1 cellular context compared by ENCODE assay signal in genomic region chr3:184230081-184230602, GRCh38.
A peak's percentile ranks its signal among the peaks of the same experiment; 100 is the strongest.
TF ChIP-seq lines count a peak whose summit lies in the region.

No MANE protein-coding gene starts in this region.

TF ChIP-seq in GM12878, 131 proteins besides CTCF, POLR2A, EP300 and RAD21:
- TF ChIP-seq RCOR1 (conservative IDR thresholded peaks at IDR 0.05; ENCODE audit: low read depth, low read length) (no peak), TCF3 (IDR thresholded peaks at IDR 0.05; ENCODE audit: borderline replicate concordance, insufficient read depth, low read depth, low read length) (no peak), BHLHE40 (IDR thresholded peaks at IDR 0.05; ENCODE audit: borderline replicate concordance in 1 of 2, low read depth in 2 of 2, low read length in 1 of 2) (peak in 1 of 2 experiments; percentile 35; a peak in 1 of 4 replicates), BRCA1 (IDR thresholded peaks at IDR 0.05; ENCODE audit: low read depth, low read length) (no peak), SUZ12 (IDR thresholded peaks at IDR 0.05; ENCODE audit: unreplicated experiment) (peak; percentile 34), STAT3 (IDR thresholded peaks at IDR 0.05; ENCODE audit: low read depth, low read length) (no peak), LARP7 (IDR thresholded peaks at IDR 0.05) (0 out of 2 replicates have a peak, but pooled peaks have one; percentile 15), ZNF274 (IDR thresholded peaks at IDR 0.05; ENCODE audit: insufficient read depth, insufficient read length) (no peak), NFXL1 (IDR thresholded peaks at IDR 0.05; ENCODE audit: borderline replicate concordance) (no peak), ZNF24 (IDR thresholded peaks at IDR 0.05) (no peak), EGR1 (IDR thresholded peaks at IDR 0.05; ENCODE audit: borderline replicate concordance in 1 of 2, low read depth in 2 of 2, low read length in 2 of 2) (no peak)
- TF ChIP-seq, protein P1, sequence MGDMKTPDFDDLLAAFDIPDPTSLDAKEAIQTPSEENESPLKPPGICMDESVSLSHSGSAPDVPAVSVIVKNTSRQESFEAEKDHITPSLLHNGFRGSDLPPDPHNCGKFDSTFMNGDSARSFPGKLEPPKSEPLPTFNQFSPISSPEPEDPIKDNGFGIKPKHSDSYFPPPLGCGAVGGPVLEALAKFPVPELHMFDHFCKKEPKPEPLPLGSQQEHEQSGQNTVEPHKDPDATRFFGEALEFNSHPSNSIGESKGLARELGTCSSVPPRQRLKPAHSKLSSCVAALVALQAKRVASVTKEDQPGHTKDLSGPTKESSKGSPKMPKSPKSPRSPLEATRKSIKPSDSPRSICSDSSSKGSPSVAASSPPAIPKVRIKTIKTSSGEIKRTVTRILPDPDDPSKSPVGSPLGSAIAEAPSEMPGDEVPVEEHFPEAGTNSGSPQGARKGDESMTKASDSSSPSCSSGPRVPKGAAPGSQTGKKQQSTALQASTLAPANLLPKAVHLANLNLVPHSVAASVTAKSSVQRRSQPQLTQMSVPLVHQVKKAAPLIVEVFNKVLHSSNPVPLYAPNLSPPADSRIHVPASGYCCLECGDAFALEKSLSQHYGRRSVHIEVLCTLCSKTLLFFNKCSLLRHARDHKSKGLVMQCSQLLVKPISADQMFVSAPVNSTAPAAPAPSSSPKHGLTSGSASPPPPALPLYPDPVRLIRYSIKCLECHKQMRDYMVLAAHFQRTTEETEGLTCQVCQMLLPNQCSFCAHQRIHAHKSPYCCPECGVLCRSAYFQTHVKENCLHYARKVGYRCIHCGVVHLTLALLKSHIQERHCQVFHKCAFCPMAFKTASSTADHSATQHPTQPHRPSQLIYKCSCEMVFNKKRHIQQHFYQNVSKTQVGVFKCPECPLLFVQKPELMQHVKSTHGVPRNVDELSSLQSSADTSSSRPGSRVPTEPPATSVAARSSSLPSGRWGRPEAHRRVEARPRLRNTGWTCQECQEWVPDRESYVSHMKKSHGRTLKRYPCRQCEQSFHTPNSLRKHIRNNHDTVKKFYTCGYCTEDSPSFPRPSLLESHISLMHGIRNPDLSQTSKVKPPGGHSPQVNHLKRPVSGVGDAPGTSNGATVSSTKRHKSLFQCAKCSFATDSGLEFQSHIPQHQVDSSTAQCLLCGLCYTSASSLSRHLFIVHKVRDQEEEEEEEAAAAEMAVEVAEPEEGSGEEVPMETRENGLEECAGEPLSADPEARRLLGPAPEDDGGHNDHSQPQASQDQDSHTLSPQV (IDR thresholded peaks at IDR 0.05), result no peak
- TF ChIP-seq, protein P2, sequence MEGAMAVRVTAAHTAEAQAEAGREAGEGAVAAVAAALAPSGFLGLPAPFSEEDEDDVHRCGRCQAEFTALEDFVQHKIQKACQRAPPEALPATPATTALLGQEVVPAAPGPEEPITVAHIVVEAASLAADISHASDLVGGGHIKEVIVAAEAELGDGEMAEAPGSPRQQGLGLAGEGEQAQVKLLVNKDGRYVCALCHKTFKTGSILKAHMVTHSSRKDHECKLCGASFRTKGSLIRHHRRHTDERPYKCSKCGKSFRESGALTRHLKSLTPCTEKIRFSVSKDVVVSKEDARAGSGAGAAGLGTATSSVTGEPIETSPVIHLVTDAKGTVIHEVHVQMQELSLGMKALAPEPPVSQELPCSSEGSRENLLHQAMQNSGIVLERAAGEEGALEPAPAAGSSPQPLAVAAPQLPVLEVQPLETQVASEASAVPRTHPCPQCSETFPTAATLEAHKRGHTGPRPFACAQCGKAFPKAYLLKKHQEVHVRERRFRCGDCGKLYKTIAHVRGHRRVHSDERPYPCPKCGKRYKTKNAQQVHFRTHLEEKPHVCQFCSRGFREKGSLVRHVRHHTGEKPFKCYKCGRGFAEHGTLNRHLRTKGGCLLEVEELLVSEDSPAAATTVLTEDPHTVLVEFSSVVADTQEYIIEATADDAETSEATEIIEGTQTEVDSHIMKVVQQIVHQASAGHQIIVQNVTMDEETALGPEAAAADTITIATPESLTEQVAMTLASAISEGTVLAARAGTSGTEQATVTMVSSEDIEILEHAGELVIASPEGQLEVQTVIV (IDR thresholded peaks at IDR 0.05; ENCODE audit: borderline replicate concordance, partially characterized antibody), result no peak
